ENCODE assay signal across 20 cellular contexts in genomic region chr20:5920581-5920980, GRCh38. TPM values are rescaled to one million over a fixed set of nuclear protein-coding genes. Genes with fewer than 3 reads are reported as not detected.
"Had no signal": no experiment of that assay in that cellular context is flagged by ENCODE, and none has a peak within 500 bp of the region (broad histone marks: within the 10 kb centered on the region; RNA-seq: fewer than 3 reads in every experiment).

No MANE protein-coding gene starts in this region.

- H3K36me3 Mint-ChIP-seq: activated naive CD4-positive, alpha-beta T cell treated with anti-CD3 and anti-CD28 coated beads, Interleukin-2, amount 50 U/mL, for 24 hours had no signal

- H3K4me3 ChIP-seq: body of pancreas, esophagus squamous epithelium, transverse colon had no signal

- H3K27me3 ChIP-seq: body of pancreas, transverse colon had no signal

- H3K4me1 ChIP-seq: body of pancreas, transverse colon had no signal

- H3K9me3 ChIP-seq: body of pancreas, esophagus squamous epithelium, transverse colon had no signal

- ATAC-seq: body of pancreas, left ventricle myocardium superior had no signal

- H3K4me1 Mint-ChIP-seq: nephron had no signal

- H3K36me3 ChIP-seq: esophagus squamous epithelium, transverse colon had no signal

- H3K27ac ChIP-seq: body of pancreas, esophagus squamous epithelium, transverse colon had no signal

- H3K27ac Mint-ChIP-seq: activated naive CD4-positive, alpha-beta T cell treated with anti-CD3 and anti-CD28 coated beads, Interleukin-2, amount 50 U/mL, for 24 hours; nephron had no signal

- H3K9me3 Mint-ChIP-seq: activated naive CD4-positive, alpha-beta T cell treated with anti-CD3 and anti-CD28 coated beads, Interleukin-2, amount 50 U/mL, for 24 hours; activated T-cell treated with anti-CD3 and anti-CD28 coated beads, Interleukin-2, amount 50 U/mL, for 24 hours; central memory CD8-positive, alpha-beta T cell; nephron had no signal

- H3K4me3 Mint-ChIP-seq: activated naive CD4-positive, alpha-beta T cell treated with anti-CD3 and anti-CD28 coated beads, Interleukin-2, amount 50 U/mL, for 24 hours; activated T-cell treated with anti-CD3 and anti-CD28 coated beads, Interleukin-2, amount 50 U/mL, for 24 hours; central memory CD8-positive, alpha-beta T cell; nephron had no signal

- DNase-seq: activated CD4-positive, alpha-beta T cell treated with anti-CD3 and anti-CD28 coated beads, Interleukin-2, amount 50 U/mL, for 1 hour; activated effector memory CD4-positive, alpha-beta T cell treated with Interleukin-2 at 50 U/mL for 16 hours; activated T-cell treated with anti-CD3 and anti-CD28 coated beads, Interleukin-2, amount 50 U/mL, for 24 hours; amniotic stem cell; body of pancreas; cortex of kidney; effector CD4-positive, alpha-beta T cell; esophagus squamous epithelium; hippocampal formation; left ventricle myocardium superior; nucleus accumbens; posterior cingulate gyrus; retina; stimulated activated CD4-positive, alpha-beta T cell treated with anti-CD3 and anti-CD28 coated beads, Interleukin-12 subunit alpha, Interleukin-12 subunit beta, amount 100 ng/mL, for 4 hours; T-helper 9 cell; transverse colon had no signal

RNA-seq across cellular contexts. Expression of gene CHGB, which starts 9.3 kb away (rescaled TPM):
- total RNA-seq: glomerular endothelial cell had no signal
